In genomic region chr2:104965900-104966299, GRCh38 we compare ENCODE assay signal across 18 cellular contexts.
"Had no signal": no experiment of that assay in that cellular context is flagged by ENCODE, and none has a peak within 500 bp of the region (broad histone marks: within the 10 kb centered on the region; RNA-seq: fewer than 3 reads in every experiment).

No MANE protein-coding gene starts in this region.

- H3K4me1 ChIP-seq: foreskin keratinocyte, pancreas, sigmoid colon, spleen had no signal

- H3K4me3 ChIP-seq: pancreas, sigmoid colon, spleen had no signal

- DNase-seq: activated CD4-positive, alpha-beta T cell treated with anti-CD3 and anti-CD28 coated beads, Interleukin-2, amount 50 U/mL, for 1 hour; activated CD8-positive, alpha-beta memory T cell treated with anti-CD3 and anti-CD28 coated beads for 24 hours; activated gamma-delta T cell treated with Interleukin-2 at 50 U/mL for 16 hours; activated naive CD8-positive, alpha-beta T cell treated with anti-CD3 and anti-CD28 coated beads, Interleukin-2, amount 10 ng/mL, durations not matched to agents 7 days and 5 days; anterior cingulate cortex; brain microvascular endothelial cell; cortex of kidney; effector CD4-positive, alpha-beta T cell; foreskin keratinocyte; immature natural killer cell; pancreas; sigmoid colon; spleen; stimulated activated naive CD8-positive, alpha-beta T cell treated with anti-CD3 and anti-CD28 coated beads, Interleukin-15, amount 100 ng/mL, for 72 hours; T-helper 9 cell had no signal

- H3K4me3 Mint-ChIP-seq: activated naive CD8-positive, alpha-beta T cell treated with anti-CD3 and anti-CD28 coated beads, Interleukin-2, amount 10 ng/mL, durations not matched to agents 7 days and 5 days; immature natural killer cell; stimulated activated naive CD8-positive, alpha-beta T cell treated with anti-CD3 and anti-CD28 coated beads, Interleukin-15, amount 100 ng/mL, for 72 hours; type B pancreatic cell had no signal

- FAIRE-seq: endothelial cell of umbilical vein, pancreas had no signal

- H3K36me3 ChIP-seq: brain microvascular endothelial cell, pancreas, sigmoid colon, spleen had no signal

- H3K9me3 ChIP-seq: pancreas had no signal

- ATAC-seq: activated CD4-positive, CD25-positive, alpha-beta regulatory T cell treated with anti-CD3 and anti-CD28 coated beads, Interleukin-2, amount 50 U/mL, for 24 hours; foreskin keratinocyte; pancreas; stimulated activated naive CD8-positive, alpha-beta T cell treated with anti-CD3 and anti-CD28 coated beads, Interleukin-15, amount 100 ng/mL, for 72 hours had no signal

- H3K27ac Mint-ChIP-seq: activated naive CD8-positive, alpha-beta T cell treated with anti-CD3 and anti-CD28 coated beads, Interleukin-2, amount 10 ng/mL, durations not matched to agents 7 days and 5 days; immature natural killer cell; stimulated activated naive CD8-positive, alpha-beta T cell treated with anti-CD3 and anti-CD28 coated beads, Interleukin-15, amount 100 ng/mL, for 72 hours; type B pancreatic cell had no signal

- H3K4me1 Mint-ChIP-seq: activated naive CD8-positive, alpha-beta T cell treated with anti-CD3 and anti-CD28 coated beads, Interleukin-2, amount 10 ng/mL, durations not matched to agents 7 days and 5 days; immature natural killer cell had no signal

- H3K27ac ChIP-seq: brain microvascular endothelial cell, foreskin keratinocyte, pancreas, sigmoid colon, spleen had no signal

- H3K36me3 Mint-ChIP-seq: activated naive CD8-positive, alpha-beta T cell treated with anti-CD3 and anti-CD28 coated beads, Interleukin-2, amount 10 ng/mL, durations not matched to agents 7 days and 5 days; type B pancreatic cell had no signal

- H3K27me3 Mint-ChIP-seq: type B pancreatic cell had no signal

- H3K27me3 ChIP-seq: brain microvascular endothelial cell, foreskin keratinocyte, sigmoid colon, spleen had no signal
